In the genomic region with DNA sequence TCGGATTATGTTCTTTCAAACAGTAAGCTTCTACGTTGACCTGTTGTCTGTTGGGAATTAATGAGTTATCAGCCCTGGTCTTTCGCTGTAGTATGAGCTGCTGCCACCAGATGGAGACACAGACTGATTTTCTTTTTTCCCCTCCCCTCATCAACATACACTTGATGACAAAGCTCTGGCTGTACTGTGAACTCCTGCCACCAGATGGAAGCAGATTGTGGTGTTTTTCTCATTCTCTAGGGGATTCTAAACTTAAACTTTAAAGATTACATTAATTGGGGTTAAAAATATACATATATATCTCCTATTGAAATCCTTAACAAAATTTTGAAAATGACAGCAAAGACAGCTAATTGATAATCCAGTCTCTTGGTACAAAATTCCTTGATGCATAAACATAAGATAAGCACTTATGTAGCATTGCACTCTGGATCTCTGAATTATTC, we compare ENCODE assay signal across 1 cellular context.
A peak's percentile ranks its signal among the peaks of the same experiment; 100 is the strongest.
TF ChIP-seq lines count a peak whose summit lies in the region.

No MANE protein-coding gene starts in this region.

TF ChIP-seq in HepG2, 621 proteins besides CTCF, POLR2A, EP300 and RAD21:
- TF ChIP-seq FOXA3 (CRISPR knock-in tag; IDR thresholded peaks at IDR 0.05) (0 out of 2 replicates have a peak, but pooled peaks have one; percentile 26), JDP2 (CRISPR knock-in tag; IDR thresholded peaks at IDR 0.05; ENCODE audit: borderline replicate concordance) (no peak), SMC3 (IDR thresholded peaks at IDR 0.05; ENCODE audit: low read length) (peak; percentile 84), STAG1 (CRISPR knock-in tag; IDR thresholded peaks at IDR 0.05) (peak; percentile 78), TEAD3 (CRISPR knock-in tag; optimal IDR thresholded peaks at IDR 0.05; ENCODE audit: borderline replicate concordance) (peak; percentile 30), ZNF563 (CRISPR knock-in tag; IDR thresholded peaks at IDR 0.05) (no peak), KLF16 (CRISPR knock-in tag; IDR thresholded peaks at IDR 0.05) (no peak), TMF1 (CRISPR knock-in tag; IDR thresholded peaks at IDR 0.05; ENCODE audit: low read depth) (no peak), RXRB (CRISPR knock-in tag; IDR thresholded peaks at IDR 0.05; ENCODE audit: borderline replicate concordance) (no peak; the same call in 1 of the 2 replicates), ZNF333 (CRISPR knock-in tag; IDR thresholded peaks at IDR 0.05; ENCODE audit: borderline replicate concordance) (no peak), ZNF235 (CRISPR knock-in tag; IDR thresholded peaks at IDR 0.05; ENCODE audit: borderline replicate concordance) (no peak), MIXL1 (CRISPR knock-in tag; IDR thresholded peaks at IDR 0.05) (peak; percentile 45; the same call in 1 of the 2 replicates), HOXD1 (CRISPR knock-in tag; IDR thresholded peaks at IDR 0.05) (no peak)
- TF ChIP-seq, protein P1, sequence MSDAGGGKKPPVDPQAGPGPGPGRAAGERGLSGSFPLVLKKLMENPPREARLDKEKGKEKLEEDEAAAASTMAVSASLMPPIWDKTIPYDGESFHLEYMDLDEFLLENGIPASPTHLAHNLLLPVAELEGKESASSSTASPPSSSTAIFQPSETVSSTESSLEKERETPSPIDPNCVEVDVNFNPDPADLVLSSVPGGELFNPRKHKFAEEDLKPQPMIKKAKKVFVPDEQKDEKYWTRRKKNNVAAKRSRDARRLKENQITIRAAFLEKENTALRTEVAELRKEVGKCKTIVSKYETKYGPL (CRISPR knock-in tag; IDR thresholded peaks at IDR 0.05) = no peak
- TF ChIP-seq, protein P2, sequence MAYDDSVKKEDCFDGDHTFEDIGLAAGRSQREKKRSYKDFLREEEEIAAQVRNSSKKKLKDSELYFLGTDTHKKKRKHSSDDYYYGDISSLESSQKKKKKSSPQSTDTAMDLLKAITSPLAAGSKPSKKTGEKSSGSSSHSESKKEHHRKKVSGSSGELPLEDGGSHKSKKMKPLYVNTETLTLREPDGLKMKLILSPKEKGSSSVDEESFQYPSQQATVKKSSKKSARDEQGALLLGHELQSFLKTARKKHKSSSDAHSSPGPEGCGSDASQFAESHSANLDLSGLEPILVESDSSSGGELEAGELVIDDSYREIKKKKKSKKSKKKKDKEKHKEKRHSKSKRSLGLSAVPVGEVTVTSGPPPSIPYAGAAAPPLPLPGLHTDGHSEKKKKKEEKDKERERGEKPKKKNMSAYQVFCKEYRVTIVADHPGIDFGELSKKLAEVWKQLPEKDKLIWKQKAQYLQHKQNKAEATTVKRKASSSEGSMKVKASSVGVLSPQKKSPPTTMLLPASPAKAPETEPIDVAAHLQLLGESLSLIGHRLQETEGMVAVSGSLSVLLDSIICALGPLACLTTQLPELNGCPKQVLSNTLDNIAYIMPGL (CRISPR knock-in tag; IDR thresholded peaks at IDR 0.05; ENCODE audit: borderline replicate concordance in 1 of 2, low read depth in 1 of 2) = 0 out of 4 replicates have a peak, but pooled peaks of 1 of the 2 experiments have one; percentile 30
TF ChIP-seq in HepG2: peak in this region for 6.
